In the genomic region with DNA sequence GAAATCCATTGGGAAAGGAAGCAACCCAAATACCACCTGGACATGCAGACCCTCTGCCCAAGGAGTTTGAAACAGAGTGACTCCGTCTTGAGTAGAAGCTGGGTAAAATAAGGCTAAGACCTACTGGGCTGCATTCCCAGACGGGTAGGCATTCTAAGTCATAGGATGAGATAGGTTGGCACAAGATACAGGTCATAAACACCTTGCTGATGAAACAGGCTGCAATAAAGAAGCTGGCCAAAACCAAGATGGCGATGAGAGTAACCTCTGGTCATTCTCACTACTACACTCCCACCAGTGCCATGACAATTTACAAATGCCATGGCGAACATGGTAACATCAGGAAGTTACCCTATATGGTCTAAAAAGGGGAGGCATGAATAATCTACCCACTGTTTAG, we compare ENCODE assay signal across 20 cellular contexts.
"Had no signal": no experiment of that assay in that cellular context is flagged by ENCODE, and none has a peak within 500 bp of the region (broad histone marks: within the 10 kb centered on the region; RNA-seq: fewer than 3 reads in every experiment).

No MANE protein-coding gene starts in this region.

- DNase-seq: Karpas-422, KG1, MM.1S, NCI-H1092 treated with DMSO at 0.1 percent for 48 hours, NCI-H1436, NCI-H187, NCI-H2029, NCI-H2081 treated with DMSO at 0.1 percent for 48 hours, NCI-H2171, NCI-H226, NCI-H446, NCI-H510A, NCI-H524 treated with DMSO at 0.1 percent for 48 hours, NCI-H82, Right ventricle myocardium superior, RPMI8226, SIG-M5, SK-N-SH, SW 1271 had no signal

- H3K27ac ChIP-seq: SJSA1 had no signal

- H3K4me3 ChIP-seq: SJSA1 had no signal

- H3K9me3 ChIP-seq: SJSA1, SK-N-SH had no signal

- H3K9ac ChIP-seq: SK-N-SH had no signal
